23 cellular contexts compared by ENCODE assay signal in the genomic region with DNA sequence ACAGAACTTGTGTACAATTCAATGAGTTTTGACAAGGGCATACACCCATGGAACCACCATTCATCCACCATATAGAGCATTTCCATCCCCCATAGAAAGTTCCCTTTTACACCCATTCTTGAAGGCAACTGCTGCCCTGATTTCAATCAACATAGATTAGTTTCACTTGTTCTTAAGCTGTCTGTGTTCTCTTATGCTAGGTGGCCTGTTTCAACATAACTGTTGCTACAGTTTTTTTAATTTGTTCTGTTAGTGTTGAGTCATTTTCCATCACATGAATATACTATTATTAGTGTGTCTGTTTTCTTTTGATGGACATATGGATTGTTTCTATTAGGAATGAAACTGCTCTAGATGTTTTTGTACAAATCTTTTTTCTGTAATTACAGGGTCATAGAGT.
A peak's percentile ranks its signal among the peaks of the same experiment; 100 is the strongest.
DNase-seq lines count a peak whose midpoint lies in the region; ATAC-seq, FAIRE-seq and TF ChIP-seq lines count a peak whose summit lies in the region.
"Had no signal": no experiment of that assay in that cellular context is flagged by ENCODE, and none has a peak within 500 bp of the region (broad histone marks: within the 10 kb centered on the region; RNA-seq: fewer than 3 reads in every experiment).

No MANE protein-coding gene starts in this region.

- no peak for ATAC-seq in GM21367 (IDR thresholded peaks at IDR 0.05; ENCODE audit: unreplicated experiment)
- no peak for ATAC-seq in GM21825 (IDR thresholded peaks at IDR 0.05; ENCODE audit: unreplicated experiment)
- ATAC-seq: activated CD8-positive, alpha-beta memory T cell treated with anti-CD3 and anti-CD28 coated beads, Interleukin-2, amount 10 ng/mL, durations not matched to agents 7 days and 5 days; left ventricle myocardium superior had no signal

- TF ChIP-seq CTCF in bronchial epithelial cell (IDR thresholded peaks at IDR 0.05; ENCODE audit: insufficient read depth, low read length, severe bottlenecking): no peak

- DNase-seq in EH (ENCODE audit: low read depth) (peak; percentile 48), NCI-H69 (lab: John Stamatoyannopoulos, UW) (peak; percentile 12), bronchial epithelial cell (ENCODE audit: low read depth) (peak; percentile 72), iris pigment epithelial cell (ENCODE audit: low read depth) (peak; percentile 89), ecto neural progenitor cell (ENCODE audit: low spot score) (no peak), NCI-H1092 treated with DMSO at 0.1 percent for 48 hours (lab: John Stamatoyannopoulos, UW) (no peak)
- DNase-seq: activated CD4-positive, alpha-beta T cell treated with anti-CD3 and anti-CD28 coated beads for 1 hour; activated CD8-positive, alpha-beta memory T cell treated with anti-CD3 and anti-CD28 coated beads, Interleukin-2, amount 10 ng/mL, durations not matched to agents 7 days and 5 days; activated effector memory CD4-positive, alpha-beta T cell treated with anti-CD3 and anti-CD28 coated beads, Interleukin-2, amount 50 U/mL, for 16 hours; amniotic stem cell; COR-L47; GDM1; Karpas-422; left ventricle myocardium superior; NCI-H345; NK-92 treated with Interleukin-12 subunit alpha and Interleukin-12 subunit beta, amount 100 ng/mL, for 24 hours; ovary; SHP77 treated with DMSO at 0.1 percent for 48 hours had no signal

- H3K4me3 ChIP-seq in bronchial epithelial cell (ENCODE audit: low read depth, low read length): no peak overlapping the region
- H3K4me3 ChIP-seq: ovary, smooth muscle cell, suprapubic skin had no signal

- no peaks in the 10 kb centered on the region for H3K27me3 ChIP-seq in bronchial epithelial cell (ENCODE audit: control insufficient read depth, insufficient read depth, low read length)
- H3K27me3 ChIP-seq: ovary, suprapubic skin had no signal

- no peak for FAIRE-seq in bronchial epithelial cell (lab: Jason Lieb, UNC)
- FAIRE-seq: H1 had no signal

- no peaks in the 10 kb centered on the region for H3K36me3 ChIP-seq in bronchial epithelial cell (ENCODE audit: control insufficient read depth, insufficient read depth, low read length)
- H3K36me3 ChIP-seq: ovary, suprapubic skin had no signal

Comparison
In these comparisons a context has a peak if more than half of its experiments do, and no peak if none do; other contexts are left out.
1. DNase-seq: peak in EH (single experiment), NCI-H69 (single experiment), bronchial epithelial cell (single experiment) and iris pigment epithelial cell (single experiment); none in ecto neural progenitor cell (single experiment) and NCI-H1092 treated with DMSO at 0.1 percent for 48 hours (single experiment).